In the genomic region with DNA sequence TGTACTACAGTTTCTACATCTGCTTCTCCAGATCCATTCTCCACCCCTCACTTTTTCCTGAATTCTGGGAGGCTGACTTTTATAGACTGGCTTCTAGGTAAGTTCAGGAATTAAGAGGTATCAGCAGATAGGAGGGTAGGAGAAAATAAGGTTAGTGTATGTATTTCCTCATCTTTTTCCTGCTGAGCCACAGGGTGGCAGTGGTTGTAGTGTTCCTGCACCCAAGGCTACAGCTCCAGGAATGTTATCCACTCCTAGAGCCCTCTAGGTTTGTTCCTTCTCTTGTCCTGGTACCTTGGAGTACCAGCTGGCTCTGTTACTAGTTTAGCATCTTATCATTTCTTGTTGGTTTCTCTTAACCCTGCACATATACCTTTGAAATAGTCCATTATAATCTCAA, we compare ENCODE assay signal across 8 cellular contexts. TPM values are rescaled to one million over a fixed set of nuclear protein-coding genes. Genes with fewer than 3 reads are reported as not detected.
DNase-seq lines count a peak whose midpoint lies in the region; ATAC-seq and TF ChIP-seq lines count a peak whose summit lies in the region.

No MANE protein-coding gene starts in this region.

- H3K79me1 ChIP-seq in mesenchymal stem cell (replicated peaks; ENCODE audit: low read length, poor library complexity, severe bottlenecking): no peaks in the 10 kb centered on the region

- H3K27ac Mint-ChIP-seq in CD4-positive, alpha-beta memory T cell: no peak overlapping the region

- H3K27me3 ChIP-seq in DOHH2 (ENCODE audit: control insufficient read depth, low read length) (no peaks in the 10 kb centered on the region), mesenchymal stem cell (ENCODE audit: control insufficient read depth in 1 of 2, insufficient read depth in 1 of 2, low read length in 2 of 2) (no peaks in the 10 kb centered on the region)
- H3K27me3 ChIP-seq in CD4-positive, alpha-beta memory T cell (ENCODE audit: insufficient read depth, low read length): no peaks in the 10 kb centered on the region

- H3K9ac ChIP-seq in mesenchymal stem cell (ENCODE audit: low read length): no peak overlapping the region

- H2BK15ac ChIP-seq in mesenchymal stem cell (ENCODE audit: low read depth, poor library complexity, severe bottlenecking): no peak overlapping the region

- no peak overlapping the region for H3K4ac ChIP-seq in mesenchymal stem cell (ENCODE audit: low read depth in 1 of 2, low read length in 2 of 2)

- H3K27ac ChIP-seq in DOHH2 (ENCODE audit: low read depth, low read length) (no peak overlapping the region), mesenchymal stem cell (ENCODE audit: low read length, poor library complexity, severe bottlenecking) (no peak overlapping the region)
- no peak overlapping the region for H3K27ac ChIP-seq in CD4-positive, alpha-beta memory T cell (ENCODE audit: low read depth, low read length)

- H3K4me2 ChIP-seq in DOHH2 (ENCODE audit: low read length): no peak overlapping the region
- H3K4me2 ChIP-seq in mesenchymal stem cell (ENCODE audit: low read length, poor library complexity, severe bottlenecking): no peak overlapping the region

- no peak overlapping the region for H4K91ac ChIP-seq in mesenchymal stem cell (ENCODE audit: low read length)

- H2BK5ac ChIP-seq in mesenchymal stem cell (ENCODE audit: low read depth, low read length, poor library complexity, severe bottlenecking): no peak overlapping the region

- H2AK5ac ChIP-seq in mesenchymal stem cell (ENCODE audit: low read length, severe bottlenecking): no peak overlapping the region

- peaks cover 0 to 5% (median 2%) of the 10 kb centered on the region in 4 donors for H3K4me1 Mint-ChIP-seq in CD4-positive, alpha-beta memory T cell

- H2BK120ac ChIP-seq in mesenchymal stem cell (ENCODE audit: low read depth, low read length): no peak overlapping the region

- TF ChIP-seq CTCF in DOHH2 (IDR thresholded peaks at IDR 0.05; ENCODE audit: low read depth, low read length, poor library complexity, severe bottlenecking) (peak; percentile 24), LNCAP (IDR thresholded peaks at IDR 0.05) (peak; percentile 49)

- H3K9me3 ChIP-seq in DOHH2 (ENCODE audit: control insufficient read depth, insufficient read depth, low read length) (no peaks in the 10 kb centered on the region), mesenchymal stem cell (ENCODE audit: control insufficient read depth, low read length) (no peaks in the 10 kb centered on the region)
- H3K9me3 ChIP-seq in CD4-positive, alpha-beta memory T cell (ENCODE audit: control insufficient read depth in 1 of 2, low read length in 2 of 2): no peaks in the 10 kb centered on the region

- H3K4me3 ChIP-seq in DOHH2 (ENCODE audit: low read length) (no peak overlapping the region), mesenchymal stem cell (ENCODE audit: insufficient read depth in 1 of 2, low read depth in 1 of 2, low read length in 2 of 2) (no peak overlapping the region)
- no peak overlapping the region for H3K4me3 ChIP-seq in CD4-positive, alpha-beta memory T cell (ENCODE audit: low read length in 2 of 2)

- no peaks in the 10 kb centered on the region for H3K4me1 ChIP-seq in DOHH2 (ENCODE audit: control insufficient read depth, low read length)
- no peaks in the 10 kb centered on the region for H3K4me1 ChIP-seq in mesenchymal stem cell (ENCODE audit: control insufficient read depth, insufficient read depth, low read depth, low read length)
- H3K4me1 ChIP-seq in CD4-positive, alpha-beta memory T cell (ENCODE audit: insufficient read depth, low read length): no peaks in the 10 kb centered on the region

- intact Hi-C loops in CD4-positive, alpha-beta memory T cell (cut with micrococcal nuclease): no loop called here

- no peak overlapping the region for H4K8ac ChIP-seq in mesenchymal stem cell (ENCODE audit: low read length)

- H3K14ac ChIP-seq in mesenchymal stem cell (ENCODE audit: low read length in 2 of 2): no peak overlapping the region

- DNase-seq in T47D (ENCODE audit: low read depth in 1 of 2, low spot score in 1 of 2) (peak; percentile 11 to 50), mesenchymal stem cell (peak; percentile 19), activated gamma-delta T cell (lab: John Stamatoyannopoulos, UW) (no peak), mucosa of gallbladder (ENCODE audit: low spot score) (no peak)
- no peak for DNase-seq in CD4-positive, alpha-beta memory T cell

- H3K9me3 Mint-ChIP-seq in CD4-positive, alpha-beta memory T cell: peaks cover 0 to 2% (median 0%) of the 10 kb centered on the region in 8 donors

- H2BK12ac ChIP-seq in mesenchymal stem cell (ENCODE audit: low read length in 2 of 2): no peak overlapping the region

- H3K79me2 ChIP-seq in DOHH2 (ENCODE audit: control insufficient read depth, low read length): no peaks in the 10 kb centered on the region

- H3K36me3 ChIP-seq in DOHH2 (ENCODE audit: control insufficient read depth, low read length) (no peaks in the 10 kb centered on the region), mesenchymal stem cell (ENCODE audit: control insufficient read depth in 1 of 2, insufficient read depth in 2 of 2, low read depth in 1 of 2, low read length in 2 of 2) (peaks cover 0 to 6% of the 10 kb centered on the region in 2 experiments)
- H3K36me3 ChIP-seq in CD4-positive, alpha-beta memory T cell (ENCODE audit: insufficient read depth, low read length): no peaks in the 10 kb centered on the region

- H3K36me3 Mint-ChIP-seq in CD4-positive, alpha-beta memory T cell: peaks cover 6 to 7% of the 10 kb centered on the region in 2 donors

- no peaks in the 10 kb centered on the region for H3K27me3 Mint-ChIP-seq in CD4-positive, alpha-beta memory T cell

- no peak for ATAC-seq in HG03565 (IDR thresholded peaks at IDR 0.05; ENCODE audit: unreplicated experiment)

- H4K20me1 ChIP-seq in DOHH2 (ENCODE audit: control insufficient read depth, insufficient read depth, low read depth, low read length): no peaks in the 10 kb centered on the region

- no peak overlapping the region for H3K4me3 Mint-ChIP-seq in CD4-positive, alpha-beta memory T cell

- no peaks in the 10 kb centered on the region for H3K9me2 ChIP-seq in DOHH2 (replicated peaks; ENCODE audit: control insufficient read depth, low read length)

- POLR2A ChIA-PET in CD4-positive, alpha-beta memory T cell (lab: Charles Lee; ENCODE audit: partially characterized antibody): no interaction called here

- no peak overlapping the region for H3K23ac ChIP-seq in mesenchymal stem cell (ENCODE audit: low read length in 2 of 2)

- no peak overlapping the region for H3K18ac ChIP-seq in mesenchymal stem cell (ENCODE audit: low read depth in 1 of 2, low read length in 2 of 2)

- CTCF ChIA-PET in CD4-positive, alpha-beta memory T cell (lab: Charles Lee; ENCODE audit: partially characterized antibody): no interaction called here

- no peaks in the 10 kb centered on the region for H3F3A ChIP-seq in DOHH2 (ENCODE audit: control insufficient read depth, insufficient read depth)

- in situ Hi-C loops in T47D (cut with HindIII; ENCODE audit: low pct_unique_long_range_greater_than_20kb, low sequenced_read_pairs): no loop called here

- H2AFZ ChIP-seq in mesenchymal stem cell (ENCODE audit: low read depth, low read length): no peak overlapping the region

RNA-seq across cellular contexts. Expression of gene C2orf66, which starts 40.7 kb away (rescaled TPM):
- 0.04 TPM for polyA plus RNA-seq in mesenchymal stem cell (2013, experiment 1 of 2)
- polyA plus RNA-seq in mesenchymal stem cell (2013, experiment 2 of 2): not detected
- total RNA-seq in mucosa of gallbladder: not detected
- total RNA-seq in CD4-positive, alpha-beta memory T cell: not detected
- polyA plus RNA-seq in CD4-positive, alpha-beta memory T cell: not detected

RNA-seq across cellular contexts. Expression of gene GTF3C3, which starts 50.4 kb away (rescaled TPM):
- polyA plus RNA-seq in mesenchymal stem cell (2013, experiment 1 of 2): 14.5 TPM
- 14.1 TPM for polyA plus RNA-seq in mesenchymal stem cell (2013, experiment 2 of 2)
- 36.1 TPM for total RNA-seq in mucosa of gallbladder
- total RNA-seq in CD4-positive, alpha-beta memory T cell: 10 to 100 TPM; 38.1 to 42.3 TPM
- 10 to 100 TPM; 13.4 to 14.1 TPM for polyA plus RNA-seq in CD4-positive, alpha-beta memory T cell

Comparison
In these comparisons a context has a peak if more than half of its experiments do, and no peak if none do; other contexts are left out.
1. DNase-seq: peak in T47D (2 of 2) and mesenchymal stem cell (single experiment); none in activated gamma-delta T cell (single experiment), mucosa of gallbladder (single experiment) and CD4-positive, alpha-beta memory T cell (0 of 5).